In the genomic region with DNA sequence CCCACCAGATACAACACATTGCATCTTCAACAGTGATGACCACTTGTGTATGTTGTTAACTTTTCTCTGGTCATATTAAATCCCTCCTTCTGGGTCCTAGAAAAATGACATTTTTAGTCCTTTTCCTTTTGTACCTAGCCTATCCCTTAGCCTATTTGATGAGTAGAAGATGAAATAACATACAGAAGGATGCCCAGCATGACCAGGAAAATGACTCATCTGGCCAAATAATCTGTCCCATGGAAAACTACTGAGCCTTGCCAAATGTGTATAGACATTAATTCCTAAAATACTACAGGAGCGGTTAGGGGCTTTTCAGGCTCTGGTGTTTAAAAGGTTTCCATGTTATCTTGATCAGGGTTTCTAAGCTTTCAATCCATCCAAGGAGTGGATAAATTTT, we compare ENCODE assay signal across 31 cellular contexts.
"Had no signal": no experiment of that assay in that cellular context is flagged by ENCODE, and none has a peak within 500 bp of the region (broad histone marks: within the 10 kb centered on the region; RNA-seq: fewer than 3 reads in every experiment).

No MANE protein-coding gene starts in this region.

- H3K36me3 ChIP-seq: brain microvascular endothelial cell, MG63, WERI-Rb-1 had no signal

- H3K4me2 ChIP-seq: PC-9 had no signal

- DNase-seq: activated CD4-positive, alpha-beta memory T cell treated with anti-CD3 and anti-CD28 coated beads, Interleukin-2, amount 10 ng/mL, durations not matched to agents 7 days and 5 days; activated CD4-positive, alpha-beta T cell treated with anti-CD3 and anti-CD28 coated beads for 1 hour; activated CD4-positive, alpha-beta T cell treated with anti-CD3 and anti-CD28 coated beads for 48 hours; activated CD4-positive, CD25-positive, alpha-beta regulatory T cell; activated CD8-positive, alpha-beta memory T cell treated with anti-CD3 and anti-CD28 coated beads for 24 hours; activated CD8-positive, alpha-beta memory T cell treated with anti-CD3 and anti-CD28 coated beads, Interleukin-2, amount 10 ng/mL, durations not matched to agents 7 days and 5 days; activated CD8-positive, alpha-beta memory T cell treated with anti-CD3 and anti-CD28 coated beads, Interleukin-2, amount 50 U/mL, for 48 hours; activated effector memory CD4-positive, alpha-beta T cell treated with Interleukin-2 at 50 U/mL for 16 hours; activated naive CD4-positive, alpha-beta T cell treated with anti-CD3 and anti-CD28 coated beads, Interleukin-2, amount 10 ng/mL, durations not matched to agents 7 days and 5 days; activated naive CD8-positive, alpha-beta T cell treated with anti-CD3 and anti-CD28 coated beads, Interleukin-2, amount 50 U/mL, for 24 hours; activated T-cell treated with anti-CD3 and anti-CD28 coated beads, Interleukin-2, amount 50 U/mL, for 48 hours; anterior cingulate cortex; brain microvascular endothelial cell; central memory CD4-positive, alpha-beta T cell; MG63; NCI-H1048; NCI-H1105 treated with DMSO at 0.1 percent for 48 hours; NCI-H1436; NCI-H1694; NCI-H1930; NCI-H2081 treated with DMSO at 0.1 percent for 48 hours; NCI-H226; NCI-H524 treated with DMSO at 0.1 percent for 48 hours; NK-92 treated with Interleukin-12 subunit alpha and Interleukin-12 subunit beta, amount 100 ng/mL, for 24 hours; PC-9; SIG-M5; SW 1271; T1000; WERI-Rb-1 had no signal

- H3K9me3 ChIP-seq: MG63 had no signal

- H2AFZ ChIP-seq: PC-9 had no signal

- ATAC-seq: activated CD8-positive, alpha-beta memory T cell treated with anti-CD3 and anti-CD28 coated beads, Interleukin-2, amount 10 ng/mL, durations not matched to agents 7 days and 5 days; activated naive CD8-positive, alpha-beta T cell treated with anti-CD3 and anti-CD28 coated beads, Interleukin-2, amount 50 U/mL, for 24 hours; Right ventricle myocardium inferior had no signal

- H3K27ac ChIP-seq: brain microvascular endothelial cell, PC-9, RWPE1, WERI-Rb-1 had no signal

- H3K4me3 ChIP-seq: MG63, PC-9 had no signal

- H3K27me3 ChIP-seq: brain microvascular endothelial cell, MG63 had no signal
